Comparison of ENCODE assay signal across 12 cellular contexts in genomic region chr17:28372945-28373274, GRCh38. TPM values are rescaled to one million over a fixed set of nuclear protein-coding genes. Genes with fewer than 3 reads are reported as not detected.
A peak's percentile ranks its signal among the peaks of the same experiment; 100 is the strongest.
DNase-seq lines count a peak whose midpoint lies in the region; ATAC-seq and TF ChIP-seq lines count a peak whose summit lies in the region.
"Had no signal": no experiment of that assay in that cellular context is flagged by ENCODE, and none has a peak within 500 bp of the region (broad histone marks: within the 10 kb centered on the region; RNA-seq: fewer than 3 reads in every experiment).

No MANE protein-coding gene starts in this region.

- no peaks in the 10 kb centered on the region for H3K27me3 Mint-ChIP-seq in activated T-cell treated with anti-CD3 and anti-CD28 coated beads, Interleukin-2, amount 50 U/mL, for 24 hours
- H3K27me3 Mint-ChIP-seq in T-cell: no peaks in the 10 kb centered on the region

- peak overlapping the region; percentile 71 for H3K4me3 ChIP-seq in fibroblast of the aortic adventitia (ENCODE audit: low read depth, low read length)
- H3K4me3 ChIP-seq: mucosa of descending colon had no signal

- no peak for DNase-seq in activated T-cell treated with anti-CD3 and anti-CD28 coated beads, Interleukin-2, amount 50 U/mL, for 24 hours
- no peak for DNase-seq in activated T-cell treated with anti-CD3 and anti-CD28 coated beads, Interleukin-2, amount 50 U/mL, for 1 hour
- DNase-seq in T-cell (no peak), fibroblast of the aortic adventitia (ENCODE audit: low read depth) (no peak), AG08396 (ENCODE audit: low spot score) (no peak), HCEC 1CT (no peak)
- no peak for DNase-seq in stimulated activated effector memory CD8-positive, alpha-beta T cell treated with anti-CD3 and anti-CD28 coated beads, Interleukin-12 subunit alpha, Interleukin-12 subunit beta, amount 100 ng/mL, for 72 hours (ENCODE audit: low spot score in 2 of 2)
- no peak for DNase-seq in activated CD8-positive, alpha-beta memory T cell treated with anti-CD3 and anti-CD28 coated beads for 24 hours
- DNase-seq: activated CD4-positive, alpha-beta T cell treated with anti-CD3 and anti-CD28 coated beads for 4 hours; DMS153; NCI-H510A treated with DMSO at 0.1 percent for 48 hours had no signal

- no peaks in the 10 kb centered on the region for H3K9me3 Mint-ChIP-seq in activated T-cell treated with anti-CD3 and anti-CD28 coated beads, Interleukin-2, amount 50 U/mL, for 24 hours
- no peaks in the 10 kb centered on the region for H3K9me3 Mint-ChIP-seq in T-cell
- no peaks in the 10 kb centered on the region for H3K9me3 Mint-ChIP-seq in stimulated activated effector memory CD8-positive, alpha-beta T cell treated with anti-CD3 and anti-CD28 coated beads, Interleukin-12 subunit alpha, Interleukin-12 subunit beta, amount 100 ng/mL, for 72 hours

- H3K4me1 Mint-ChIP-seq in activated T-cell treated with anti-CD3 and anti-CD28 coated beads, Interleukin-2, amount 50 U/mL, for 24 hours (ENCODE audit: low read depth): peaks cover 24% of the 10 kb centered on the region
- peaks cover 17 to 22% (median 21%) of the 10 kb centered on the region in 3 donors for H3K4me1 Mint-ChIP-seq in T-cell
- H3K4me1 Mint-ChIP-seq in stimulated activated effector memory CD8-positive, alpha-beta T cell treated with anti-CD3 and anti-CD28 coated beads, Interleukin-12 subunit alpha, Interleukin-12 subunit beta, amount 100 ng/mL, for 72 hours: peaks cover 27% of the 10 kb centered on the region

- peaks cover 26% of the 10 kb centered on the region for H3K36me3 Mint-ChIP-seq in activated T-cell treated with anti-CD3 and anti-CD28 coated beads, Interleukin-2, amount 50 U/mL, for 24 hours (ENCODE audit: low read depth)
- H3K36me3 Mint-ChIP-seq in T-cell: peaks cover 3% of the 10 kb centered on the region
- H3K36me3 Mint-ChIP-seq in stimulated activated effector memory CD8-positive, alpha-beta T cell treated with anti-CD3 and anti-CD28 coated beads, Interleukin-12 subunit alpha, Interleukin-12 subunit beta, amount 100 ng/mL, for 72 hours: peaks cover 12% of the 10 kb centered on the region

- POLR2A ChIA-PET in T-cell (lab: Charles Lee): no interaction called here

- TF ChIP-seq CTCF in fibroblast of the aortic adventitia (IDR thresholded peaks at IDR 0.05; ENCODE audit: insufficient read depth, low read length): no peak

- CTCF ChIA-PET in T-cell (lab: Charles Lee): no interaction called here

- H3K4me3 Mint-ChIP-seq in activated T-cell treated with anti-CD3 and anti-CD28 coated beads, Interleukin-2, amount 50 U/mL, for 24 hours: peak overlapping the region; percentile 84
- peak overlapping the region; percentile 69 to 97 (median 77) for H3K4me3 Mint-ChIP-seq in T-cell
- peak overlapping the region; percentile 84 for H3K4me3 Mint-ChIP-seq in stimulated activated effector memory CD8-positive, alpha-beta T cell treated with anti-CD3 and anti-CD28 coated beads, Interleukin-12 subunit alpha, Interleukin-12 subunit beta, amount 100 ng/mL, for 72 hours

- peak overlapping the region; percentile 82 for H3K27ac Mint-ChIP-seq in activated T-cell treated with anti-CD3 and anti-CD28 coated beads, Interleukin-2, amount 50 U/mL, for 24 hours
- peak overlapping the region; percentile 39 to 74 for H3K27ac Mint-ChIP-seq in T-cell
- peak overlapping the region; percentile 93 for H3K27ac Mint-ChIP-seq in stimulated activated effector memory CD8-positive, alpha-beta T cell treated with anti-CD3 and anti-CD28 coated beads, Interleukin-12 subunit alpha, Interleukin-12 subunit beta, amount 100 ng/mL, for 72 hours

- no peak for ATAC-seq in T-cell (replicated peaks in 1 of 4)
- ATAC-seq in stimulated activated effector memory CD8-positive, alpha-beta T cell treated with anti-CD3 and anti-CD28 coated beads, Interleukin-12 subunit alpha, Interleukin-12 subunit beta, amount 100 ng/mL, for 72 hours: no peak

RNA-seq across cellular contexts. Expression of gene SARM1, which starts 1.4 kb away (rescaled TPM):
- total RNA-seq in T-cell (10 to 100 TPM; 26.0 to 42.3 (median 37.9) TPM), fibroblast of the aortic adventitia (ENCODE audit: low replicate concordance) (7.8 and 9.0 TPM in 2 replicates)

RNA-seq across cellular contexts. Expression of gene VTN, which starts 2.8 kb away (rescaled TPM):
- total RNA-seq in T-cell (1 to 10 TPM in 3 of 5 donors, under 1 TPM in 2; 0.50 to 1.9 (median 1.2) TPM), fibroblast of the aortic adventitia (ENCODE audit: low replicate concordance) (0.09 and 0.82 TPM in 2 replicates)

RNA-seq across cellular contexts. Expression of gene SEBOX, which starts 7.9 kb away (rescaled TPM):
- total RNA-seq in T-cell (not detected), fibroblast of the aortic adventitia (ENCODE audit: low replicate concordance) (not detected in 2 replicates)
- total RNA-seq: mucosa of descending colon had no signal

RNA-seq across cellular contexts. Expression of gene POLDIP2, which starts 15.6 kb away (rescaled TPM):
- 10 to 100 TPM; 29.2 to 38.7 (median 33.2) TPM for total RNA-seq in T-cell
- total RNA-seq in fibroblast of the aortic adventitia (ENCODE audit: low replicate concordance): 22.9 and 66.6 TPM in 2 replicates

RNA-seq across cellular contexts. Expression of gene SLC46A1, which starts 33.1 kb away (rescaled TPM):
- total RNA-seq in T-cell (1 to 10 TPM in 4 of 5 donors, under 1 TPM in 1; 0.93 to 2.7 (median 2.5) TPM), fibroblast of the aortic adventitia (ENCODE audit: low replicate concordance) (2.0 and 7.9 TPM in 2 replicates)
